In genomic region chr13:66805657-66806056, GRCh38 we compare ENCODE assay signal across 16 cellular contexts.
DNase-seq lines count a peak whose midpoint lies in the region; ATAC-seq, FAIRE-seq and TF ChIP-seq lines count a peak whose summit lies in the region.
"Had no signal": no experiment of that assay in that cellular context is flagged by ENCODE, and none has a peak within 500 bp of the region (broad histone marks: within the 10 kb centered on the region; RNA-seq: fewer than 3 reads in every experiment).

No MANE protein-coding gene starts in this region.

- TF ChIP-seq RAD21 in Ishikawa (IDR thresholded peaks at IDR 0.05; ENCODE audit: low read depth) (no peak), HepG2 (CRISPR knock-in tag; IDR thresholded peaks at IDR 0.05) (no peak)

- in situ Hi-C loops in HepG2 (cut with HindIII; ENCODE audit: extremely low pct_ligation_motif_present, low pct_unique_long_range_greater_than_20kb), result no loop called here

- H3F3A ChIP-seq in OCI-LY1 (ENCODE audit: insufficient read depth, low read length), result no peaks in the 10 kb centered on the region

- H3K36me3 ChIP-seq in OCI-LY1 (ENCODE audit: insufficient read depth, low read length), result no peaks in the 10 kb centered on the region
- no peaks in the 10 kb centered on the region for H3K36me3 ChIP-seq in HepG2 (replicated peaks in 1 of 2; ENCODE audit: control insufficient read depth in 1 of 2, insufficient read depth in 2 of 2, low read length in 2 of 2)
- H3K36me3 ChIP-seq: breast epithelium had no signal

- no peak for TF ChIP-seq EP300 in Ishikawa (IDR thresholded peaks at IDR 0.05; ENCODE audit: borderline replicate concordance)
- TF ChIP-seq EP300 in HepG2 (IDR thresholded peaks at IDR 0.05; ENCODE audit: low read depth in 2 of 2, low read length in 2 of 2), result no peak
- no peak for TF ChIP-seq EP300 in HepG2 (CRISPR knock-in tag; IDR thresholded peaks at IDR 0.05; ENCODE audit: borderline replicate concordance)

- H3K4me3 ChIP-seq in OCI-LY1 (ENCODE audit: low read depth, low read length, poor library complexity, severe bottlenecking) (no peak overlapping the region), retinal pigment epithelial cell (ENCODE audit: low read length) (no peak overlapping the region), HepG2 (replicated peaks in 1 of 3; ENCODE audit: insufficient read depth in 1 of 3, low read depth in 2 of 3, low read length in 3 of 3) (no peak overlapping the region)
- H3K4me3 ChIP-seq: breast epithelium had no signal

- WGBS in HepG2 (ENCODE audit: low lambda C conversion rate), result 0% methylated on average over 1 of the region's 1 CpG

- no TSS peak for BruUV-seq in HepG2 (replicated peaks; lab: Mats Ljungman, UMichigan)

- H4K20me1 ChIP-seq in OCI-LY1 (ENCODE audit: insufficient read depth, low read length) (no peaks in the 10 kb centered on the region), HepG2 (ENCODE audit: insufficient read depth, low read length) (no peaks in the 10 kb centered on the region)

- H3K27me3 ChIP-seq in OCI-LY1 (ENCODE audit: insufficient read depth, low read length), result no peaks in the 10 kb centered on the region
- no peaks in the 10 kb centered on the region for H3K27me3 ChIP-seq in HepG2 (ENCODE audit: control insufficient read depth in 1 of 2, insufficient read depth in 2 of 2, low read length in 2 of 2)
- H3K27me3 ChIP-seq: breast epithelium had no signal

- no peaks in the 10 kb centered on the region for H3K9me2 ChIP-seq in OCI-LY1 (ENCODE audit: low read depth, low read length)

- H3K9me3 ChIP-seq in OCI-LY1 (ENCODE audit: low read length) (peaks cover 7% of the 10 kb centered on the region; the same call in 1 of the 2 replicates), HepG2 (ENCODE audit: low read length) (no peaks in the 10 kb centered on the region)
- H3K9me3 ChIP-seq: breast epithelium had no signal

- ATAC-seq in HepG2, result no peak
- no peak for ATAC-seq in HG03039 (IDR thresholded peaks at IDR 0.05; ENCODE audit: unreplicated experiment)
- no peak for ATAC-seq in GM18858 (IDR thresholded peaks at IDR 0.05; ENCODE audit: unreplicated experiment)
- ATAC-seq: activated CD8-positive, alpha-beta memory T cell treated with anti-CD3 and anti-CD28 coated beads, Interleukin-2, amount 10 ng/mL, durations not matched to agents 7 days and 5 days; effector memory CD8-positive, alpha-beta T cell had no signal

- intact Hi-C loops in HepG2 (cut with micrococcal nuclease; ENCODE audit: unreplicated experiment), result no loop called here

- H3K4me1 ChIP-seq in OCI-LY1 (ENCODE audit: insufficient read depth, low read length, severe bottlenecking) (peaks cover 25% of the 10 kb centered on the region), HepG2 (ENCODE audit: insufficient read depth, low read length) (no peaks in the 10 kb centered on the region)
- H3K4me1 ChIP-seq: breast epithelium had no signal

- no peak for TF ChIP-seq POLR2A in HepG2 (IDR thresholded peaks at IDR 0.05; ENCODE audit: insufficient read depth in 1 of 2, low read depth in 2 of 2, low read length in 2 of 2)

- no peak overlapping the region for H3K4me2 ChIP-seq in OCI-LY1 (ENCODE audit: low read length)
- no peak overlapping the region for H3K4me2 ChIP-seq in HepG2 (ENCODE audit: low read depth, low read length)

- CTCF ChIA-PET in HepG2 (lab: Yijun Ruan, JAX; ENCODE audit: low intra/inter-chr PET ratio, low total read pairs), result no interaction called here

- H3K79me2 ChIP-seq in OCI-LY1 (ENCODE audit: insufficient read depth, low read length) (no peaks in the 10 kb centered on the region), HepG2 (ENCODE audit: insufficient read depth, low read length) (no peaks in the 10 kb centered on the region)

- FAIRE-seq in endometrium (lab: Jason Lieb, UNC), result peak; percentile 46
- no peak for FAIRE-seq in HepG2 (lab: Jason Lieb, UNC)
- FAIRE-seq: GM12891, keratinocyte had no signal

- H3K9ac ChIP-seq in OCI-LY1 (ENCODE audit: low read length), result no peak overlapping the region
- H3K9ac ChIP-seq in HepG2 (ENCODE audit: insufficient read depth, low read depth, low read length), result no peak overlapping the region

- POLR2A ChIA-PET in HepG2 (lab: Yijun Ruan, JAX), result no interaction called here

- H2AFZ ChIP-seq in OCI-LY1 (ENCODE audit: low read length), result 0 out of 2 replicates have a peak overlapping the region, but pooled peaks have one; percentile 0
- H2AFZ ChIP-seq in HepG2 (ENCODE audit: low read length), result no peak overlapping the region

- peak; percentile 59 for DNase-seq in retinal pigment epithelial cell (ENCODE audit: low read depth)
- DNase-seq in HepG2 (ENCODE audit: low spot score), result no peak
- DNase-seq: activated CD8-positive, alpha-beta memory T cell treated with anti-CD3 and anti-CD28 coated beads, Interleukin-2, amount 10 ng/mL, durations not matched to agents 7 days and 5 days; activated gamma-delta T cell treated with Interleukin-2 at 50 U/mL for 16 hours; effector memory CD8-positive, alpha-beta T cell; H9; NCI-H1417; NCI-H524 treated with DMSO at 0.1 percent for 48 hours had no signal

- TF ChIP-seq CTCF in OCI-LY1 (IDR thresholded peaks at IDR 0.05; ENCODE audit: low read length) (no peak), retinal pigment epithelial cell (conservative IDR thresholded peaks at IDR 0.05; ENCODE audit: low read depth, low read length) (no peak), HepG2 (CRISPR knock-in tag; IDR thresholded peaks at IDR 0.05) (no peak)

- H3K27ac ChIP-seq in OCI-LY1 (ENCODE audit: low read depth, low read length, poor library complexity, severe bottlenecking) (no peak overlapping the region), HepG2 (ENCODE audit: extremely low read length, insufficient read depth, low read length) (no peak overlapping the region)
- H3K27ac ChIP-seq: breast epithelium had no signal

TF ChIP-seq in Ishikawa, 13 proteins besides CTCF, POLR2A, EP300 and RAD21:
- TF ChIP-seq MAX (IDR thresholded peaks at IDR 0.05) (no peak), CEBPB (IDR thresholded peaks at IDR 0.05) (no peak), NFIC (IDR thresholded peaks at IDR 0.05) (peak; percentile 54)

TF ChIP-seq in HepG2, 621 proteins besides CTCF, POLR2A, EP300 and RAD21 (continues in another document):
- TF ChIP-seq KIAA2018 (CRISPR knock-in tag; IDR thresholded peaks at IDR 0.05; ENCODE audit: borderline replicate concordance) (no peak), IRF1 (CRISPR knock-in tag; IDR thresholded peaks at IDR 0.05; ENCODE audit: low read depth) (no peak), POGZ (CRISPR knock-in tag; IDR thresholded peaks at IDR 0.05) (no peak), ZNF589 (CRISPR knock-in tag; conservative IDR thresholded peaks at IDR 0.05) (no peak), KAT2B (IDR thresholded peaks at IDR 0.05; ENCODE audit: borderline replicate concordance, low read depth, low read length) (no peak)
